Comparison of ENCODE assay signal across 1 cellular context in the genomic region with DNA sequence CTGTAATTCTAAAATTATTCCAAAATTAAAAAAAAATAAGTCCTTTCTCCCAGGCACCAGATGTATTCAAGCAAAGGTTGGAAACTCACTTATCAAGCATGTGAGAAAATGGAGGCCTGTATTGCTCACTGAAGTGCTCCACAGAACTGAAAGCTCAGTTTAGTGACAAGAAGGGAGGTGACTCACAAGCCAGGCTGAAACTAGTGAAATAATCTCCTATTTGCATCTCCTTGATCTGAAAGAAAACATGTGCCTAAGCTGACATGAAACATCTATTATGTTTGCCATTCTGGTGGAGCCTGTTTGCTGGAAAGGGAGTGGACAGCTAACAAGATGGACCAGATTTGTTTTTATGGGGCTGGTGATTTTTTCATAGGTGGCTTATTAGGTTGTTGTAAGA.
A peak's percentile ranks its signal among the peaks of the same experiment; 100 is the strongest.
TF ChIP-seq lines count a peak whose summit lies in the region.

No MANE protein-coding gene starts in this region.

TF ChIP-seq in K562, 482 proteins besides CTCF, POLR2A, EP300 and RAD21 (continued from another document and continues in another):
- TF ChIP-seq TSHZ1 (CRISPR knock-in tag; IDR thresholded peaks at IDR 0.05), result no peak
- peak; percentile 30 to 67; a peak in 2 of 4 replicates for TF ChIP-seq MNT (conservative IDR thresholded peaks at IDR 0.05)
- TF ChIP-seq, protein P1, sequence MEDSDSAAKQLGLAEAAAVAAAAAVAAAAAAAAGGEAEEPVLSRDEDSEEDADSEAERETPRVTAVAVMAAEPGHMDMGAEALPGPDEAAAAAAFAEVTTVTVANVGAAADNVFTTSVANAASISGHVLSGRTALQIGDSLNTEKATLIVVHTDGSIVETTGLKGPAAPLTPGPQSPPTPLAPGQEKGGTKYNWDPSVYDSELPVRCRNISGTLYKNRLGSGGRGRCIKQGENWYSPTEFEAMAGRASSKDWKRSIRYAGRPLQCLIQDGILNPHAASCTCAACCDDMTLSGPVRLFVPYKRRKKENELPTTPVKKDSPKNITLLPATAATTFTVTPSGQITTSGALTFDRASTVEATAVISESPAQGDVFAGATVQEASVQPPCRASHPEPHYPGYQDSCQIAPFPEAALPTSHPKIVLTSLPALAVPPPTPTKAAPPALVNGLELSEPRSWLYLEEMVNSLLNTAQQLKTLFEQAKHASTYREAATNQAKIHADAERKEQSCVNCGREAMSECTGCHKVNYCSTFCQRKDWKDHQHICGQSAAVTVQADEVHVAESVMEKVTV (CRISPR knock-in tag; IDR thresholded peaks at IDR 0.05), result no peak
- no peak for TF ChIP-seq ZNF75A (CRISPR knock-in tag; IDR thresholded peaks at IDR 0.05)
- TF ChIP-seq TEAD1 (CRISPR knock-in tag; IDR thresholded peaks at IDR 0.05), result no peak
- TF ChIP-seq HNRNPLL (IDR thresholded peaks at IDR 0.05; ENCODE audit: low read depth, low read length, poor library complexity, severe bottlenecking), result no peak
- no peak for TF ChIP-seq SIRT6 (IDR thresholded peaks at IDR 0.05; ENCODE audit: low read depth, low read length)
- TF ChIP-seq KDM1A (IDR thresholded peaks at IDR 0.05), result peak; percentile 61 to 76
- TF ChIP-seq ZNF518B (CRISPR knock-in tag; IDR thresholded peaks at IDR 0.05), result no peak
- TF ChIP-seq MBD2 (IDR thresholded peaks at IDR 0.05; ENCODE audit: borderline replicate concordance, low read depth), result no peak
- TF ChIP-seq, protein P2, sequence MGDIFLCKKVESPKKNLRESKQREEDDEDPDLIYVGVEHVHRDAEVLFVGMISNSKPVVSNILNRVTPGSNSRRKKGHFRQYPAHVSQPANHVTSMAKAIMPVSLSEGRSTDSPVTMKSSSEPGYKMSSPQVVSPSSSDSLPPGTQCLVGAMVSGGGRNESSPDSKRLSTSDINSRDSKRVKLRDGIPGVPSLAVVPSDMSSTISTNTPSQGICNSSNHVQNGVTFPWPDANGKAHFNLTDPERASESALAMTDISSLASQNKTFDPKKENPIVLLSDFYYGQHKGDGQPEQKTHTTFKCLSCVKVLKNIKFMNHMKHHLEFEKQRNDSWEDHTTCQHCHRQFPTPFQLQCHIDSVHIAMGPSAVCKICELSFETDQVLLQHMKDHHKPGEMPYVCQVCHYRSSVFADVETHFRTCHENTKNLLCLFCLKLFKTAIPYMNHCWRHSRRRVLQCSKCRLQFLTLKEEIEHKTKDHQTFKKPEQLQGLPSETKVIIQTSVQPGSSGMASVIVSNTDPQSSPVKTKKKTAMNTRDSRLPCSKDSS (IDR thresholded peaks at IDR 0.05; ENCODE audit: low read depth, partially characterized antibody), result no peak
- TF ChIP-seq, protein P3, sequence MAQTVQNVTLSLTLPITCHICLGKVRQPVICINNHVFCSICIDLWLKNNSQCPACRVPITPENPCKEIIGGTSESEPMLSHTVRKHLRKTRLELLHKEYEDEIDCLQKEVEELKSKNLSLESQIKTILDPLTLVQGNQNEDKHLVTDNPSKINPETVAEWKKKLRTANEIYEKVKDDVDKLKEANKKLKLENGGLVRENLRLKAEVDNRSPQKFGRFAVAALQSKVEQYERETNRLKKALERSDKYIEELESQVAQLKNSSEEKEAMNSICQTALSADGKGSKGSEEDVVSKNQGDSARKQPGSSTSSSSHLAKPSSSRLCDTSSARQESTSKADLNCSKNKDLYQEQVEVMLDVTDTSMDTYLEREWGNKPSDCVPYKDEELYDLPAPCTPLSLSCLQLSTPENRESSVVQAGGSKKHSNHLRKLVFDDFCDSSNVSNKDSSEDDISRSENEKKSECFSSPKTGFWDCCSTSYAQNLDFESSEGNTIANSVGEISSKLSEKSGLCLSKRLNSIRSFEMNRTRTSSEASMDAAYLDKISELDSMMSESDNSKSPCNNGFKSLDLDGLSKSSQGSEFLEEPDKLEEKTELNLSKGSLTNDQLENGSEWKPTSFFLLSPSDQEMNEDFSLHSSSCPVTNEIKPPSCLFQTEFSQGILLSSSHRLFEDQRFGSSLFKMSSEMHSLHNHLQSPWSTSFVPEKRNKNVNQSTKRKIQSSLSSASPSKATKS (CRISPR knock-in tag; IDR thresholded peaks at IDR 0.05), result no peak
- TF ChIP-seq PHTF2 (CRISPR knock-in tag; IDR thresholded peaks at IDR 0.05), result no peak
- TF ChIP-seq, protein P4, sequence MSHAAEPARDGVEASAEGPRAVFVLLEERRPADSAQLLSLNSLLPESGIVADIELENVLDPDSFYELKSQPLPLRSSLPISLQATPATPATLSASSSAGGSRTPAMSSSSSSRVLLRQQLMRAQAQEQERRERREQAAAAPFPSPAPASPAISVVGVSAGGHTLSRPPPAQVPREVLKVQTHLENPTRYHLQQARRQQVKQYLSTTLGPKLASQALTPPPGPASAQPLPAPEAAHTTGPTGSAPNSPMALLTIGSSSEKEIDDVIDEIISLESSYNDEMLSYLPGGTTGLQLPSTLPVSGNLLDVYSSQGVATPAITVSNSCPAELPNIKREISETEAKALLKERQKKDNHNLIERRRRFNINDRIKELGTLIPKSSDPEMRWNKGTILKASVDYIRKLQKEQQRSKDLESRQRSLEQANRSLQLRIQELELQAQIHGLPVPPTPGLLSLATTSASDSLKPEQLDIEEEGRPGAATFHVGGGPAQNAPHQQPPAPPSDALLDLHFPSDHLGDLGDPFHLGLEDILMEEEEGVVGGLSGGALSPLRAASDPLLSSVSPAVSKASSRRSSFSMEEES (CRISPR knock-in tag; IDR thresholded peaks at IDR 0.05), result no peak
- no peak for TF ChIP-seq HIVEP1 (CRISPR knock-in tag; IDR thresholded peaks at IDR 0.05)
- TF ChIP-seq, protein P5, sequence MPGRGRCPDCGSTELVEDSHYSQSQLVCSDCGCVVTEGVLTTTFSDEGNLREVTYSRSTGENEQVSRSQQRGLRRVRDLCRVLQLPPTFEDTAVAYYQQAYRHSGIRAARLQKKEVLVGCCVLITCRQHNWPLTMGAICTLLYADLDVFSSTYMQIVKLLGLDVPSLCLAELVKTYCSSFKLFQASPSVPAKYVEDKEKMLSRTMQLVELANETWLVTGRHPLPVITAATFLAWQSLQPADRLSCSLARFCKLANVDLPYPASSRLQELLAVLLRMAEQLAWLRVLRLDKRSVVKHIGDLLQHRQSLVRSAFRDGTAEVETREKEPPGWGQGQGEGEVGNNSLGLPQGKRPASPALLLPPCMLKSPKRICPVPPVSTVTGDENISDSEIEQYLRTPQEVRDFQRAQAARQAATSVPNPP (IDR thresholded peaks at IDR 0.05; ENCODE audit: borderline replicate concordance, insufficient read depth, insufficient read length), result no peak
- TF ChIP-seq MEF2D (tag; conservative IDR thresholded peaks at IDR 0.05; ENCODE audit: low read depth), result no peak
- TF ChIP-seq EGR1 (conservative IDR thresholded peaks at IDR 0.05), result no peak
- no peak for TF ChIP-seq UBTF (IDR thresholded peaks at IDR 0.05; ENCODE audit: borderline replicate concordance in 1 of 2, low read depth in 2 of 2, low read length in 2 of 2)
- TF ChIP-seq ZNF184 (CRISPR knock-in tag; IDR thresholded peaks at IDR 0.05), result no peak
- TF ChIP-seq SRSF7 (optimal IDR thresholded peaks at IDR 0.05; ENCODE audit: low read depth, low read length), result no peak
- no peak for TF ChIP-seq IFI16 (CRISPR knock-in tag; IDR thresholded peaks at IDR 0.05)
- TF ChIP-seq YY1 (IDR thresholded peaks at IDR 0.05; ENCODE audit: borderline replicate concordance in 1 of 3, control insufficient read depth in 1 of 3, extremely low read depth in 1 of 3, insufficient read depth in 3 of 3, insufficient read length in 1 of 3, insufficient replicate concordance in 2 of 3, low read depth in 1 of 3, low read length in 2 of 3), result peak in 1 of 3 experiments; percentile 62
- TF ChIP-seq NR2C2 (CRISPR knock-in tag; IDR thresholded peaks at IDR 0.05), result no peak
- 0 out of 2 replicates have a peak, but pooled peaks have one; percentile 20 for TF ChIP-seq NR2C2 (tag; IDR thresholded peaks at IDR 0.05)
- no peak for TF ChIP-seq FOXP1 (CRISPR knock-in tag; IDR thresholded peaks at IDR 0.05)
